Comparison of ENCODE assay signal across 8 cellular contexts in the genomic region with DNA sequence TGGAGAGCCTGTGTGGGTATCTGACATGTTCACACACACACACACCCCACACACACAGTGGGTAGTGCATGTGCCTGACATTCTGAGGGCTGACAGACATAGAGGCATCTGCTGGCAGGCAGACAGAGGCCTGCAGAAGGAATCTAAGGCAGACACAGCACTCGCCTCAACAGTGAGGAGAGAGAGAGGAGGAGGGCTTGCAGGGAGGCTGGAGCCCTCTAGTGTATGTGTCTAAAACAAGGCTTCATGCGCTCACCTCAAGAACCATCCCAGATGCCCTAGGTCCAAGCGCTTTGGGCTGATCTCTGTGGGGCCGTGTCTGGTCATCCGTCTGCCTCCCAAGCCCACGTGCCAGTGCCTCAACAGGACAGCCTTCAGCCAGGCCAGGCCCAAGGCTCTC.
DNase-seq lines count a peak whose midpoint lies in the region; ATAC-seq and TF ChIP-seq lines count a peak whose summit lies in the region.
"Not testable (repeated sequence)": the region's sequence is repeated elsewhere in the genome, so short reads cannot be mapped to it uniquely, and the experiment has no call there.

No MANE protein-coding gene starts in this region.

- TF ChIP-seq CTCF in GM12865 (IDR thresholded peaks at IDR 0.05; ENCODE audit: insufficient read depth, low read depth, low read length, missing control alignments), result peak; percentile 20
- peak; percentile 35; the same call in 1 of the 2 replicates for TF ChIP-seq CTCF in HFFc6 (IDR thresholded peaks at IDR 0.05)
- TF ChIP-seq CTCF in OCI-LY1 (IDR thresholded peaks at IDR 0.05; ENCODE audit: low read length), result peak; percentile 31; the same call in 1 of the 2 replicates
- TF ChIP-seq CTCF in choroid plexus epithelial cell (conservative IDR thresholded peaks at IDR 0.05; ENCODE audit: low read depth, low read length), result peak; percentile 54
- TF ChIP-seq CTCF in left ventricle myocardium inferior (IDR thresholded peaks at IDR 0.05; ENCODE audit: borderline replicate concordance), result peak; percentile 27
- peak; percentile 49 for TF ChIP-seq CTCF in neural progenitor cell (IDR thresholded peaks at IDR 0.05)
- TF ChIP-seq CTCF in upper lobe of right lung (IDR thresholded peaks at IDR 0.05), result not testable (repeated sequence)

- H3K27ac ChIP-seq in OCI-LY1 (ENCODE audit: low read depth, low read length, poor library complexity, severe bottlenecking), result peak overlapping the region; percentile 63
- H3K27ac ChIP-seq in left ventricle myocardium inferior (replicated peaks); neural progenitor cell; upper lobe of right lung: not testable (repeated sequence)

- not testable (repeated sequence) for H3K27me3 Mint-ChIP-seq in HFFc6 (ENCODE audit: insufficient read depth); neural progenitor cell (ENCODE audit: insufficient read depth, low read depth)

- peak; percentile 67 for ATAC-seq in upper lobe of right lung

- H3K9me3 Mint-ChIP-seq in HFFc6, neural progenitor cell: not testable (repeated sequence)

- H3K4me1 Mint-ChIP-seq in HFFc6 (ENCODE audit: low read depth); neural progenitor cell: not testable (repeated sequence)

- not testable (repeated sequence) for H3K27me3 ChIP-seq in OCI-LY1 (ENCODE audit: insufficient read depth, low read length); left ventricle myocardium inferior (ENCODE audit: low read depth); neural progenitor cell; upper lobe of right lung

- not testable (repeated sequence) for H4K20me1 ChIP-seq in OCI-LY1 (ENCODE audit: insufficient read depth, low read length); neural progenitor cell (ENCODE audit: low read depth)

- not testable (repeated sequence) for H3F3A ChIP-seq in OCI-LY1 (ENCODE audit: insufficient read depth, low read length); neural progenitor cell (ENCODE audit: low read depth)

- H3K9ac ChIP-seq in OCI-LY1 (ENCODE audit: low read length); neural progenitor cell: not testable (repeated sequence)

- H3K4me2 ChIP-seq in OCI-LY1 (ENCODE audit: low read length); neural progenitor cell: not testable (repeated sequence)

- peaks cover 19% of the 10 kb centered on the region for H3K4me1 ChIP-seq in OCI-LY1 (ENCODE audit: insufficient read depth, low read length, severe bottlenecking)
- H3K4me1 ChIP-seq in left ventricle myocardium inferior, neural progenitor cell, upper lobe of right lung: not testable (repeated sequence)

- H3K79me2 ChIP-seq in OCI-LY1 (ENCODE audit: insufficient read depth, low read length); neural progenitor cell (ENCODE audit: low read depth): not testable (repeated sequence)

- intact Hi-C loops in left ventricle myocardium inferior (cut with micrococcal nuclease); upper lobe of right lung (cut with DNase I): not testable (repeated sequence)

- H3K4me3 Mint-ChIP-seq in HFFc6, neural progenitor cell: not testable (repeated sequence)

- not testable (repeated sequence) for H3K36me3 Mint-ChIP-seq in HFFc6 (ENCODE audit: low read depth); neural progenitor cell

- not testable (repeated sequence) for H3K27ac Mint-ChIP-seq in HFFc6, neural progenitor cell

- not testable (repeated sequence) for H3K36me3 ChIP-seq in OCI-LY1 (ENCODE audit: insufficient read depth, low read length); left ventricle myocardium inferior; neural progenitor cell; upper lobe of right lung

- peak; percentile 30 for DNase-seq in GM12865 (ENCODE audit: low read depth)
- DNase-seq in HFFc6, result peak; percentile 41
- DNase-seq in activated CD4-positive, alpha-beta T cell treated with anti-CD3 and anti-CD28 coated beads for 48 hours, result peak; percentile 49
- DNase-seq in choroid plexus epithelial cell (ENCODE audit: low read depth), result peak; percentile 84
- DNase-seq in left ventricle myocardium inferior, upper lobe of right lung: not testable (repeated sequence)
- peak; percentile 53 for DNase-seq in neural progenitor cell (ENCODE audit: low spot score)

- H3K9me2 ChIP-seq in OCI-LY1 (ENCODE audit: low read depth, low read length), result not testable (repeated sequence)

- not testable (repeated sequence) for H2AFZ ChIP-seq in OCI-LY1 (ENCODE audit: low read length); neural progenitor cell (replicated peaks)

- not testable (repeated sequence) for H3K9me3 ChIP-seq in OCI-LY1 (ENCODE audit: low read length); left ventricle myocardium inferior (replicated peaks); neural progenitor cell (ENCODE audit: low read depth); upper lobe of right lung

- not testable (repeated sequence) for H3K4me3 ChIP-seq in GM12865 (ENCODE audit: low read depth, low read length); OCI-LY1 (ENCODE audit: low read depth, low read length, poor library complexity, severe bottlenecking); choroid plexus epithelial cell (ENCODE audit: low read depth, low read length); left ventricle myocardium inferior; neural progenitor cell; upper lobe of right lung
